Comparison of ENCODE assay signal across 25 cellular contexts in genomic region chr11:100748153-100748552, GRCh38.
DNase-seq lines count a peak whose midpoint lies in the region; ATAC-seq and TF ChIP-seq lines count a peak whose summit lies in the region.
"Had no signal": no experiment of that assay in that cellular context is flagged by ENCODE, and none has a peak within 500 bp of the region (broad histone marks: within the 10 kb centered on the region; RNA-seq: fewer than 3 reads in every experiment).

No MANE protein-coding gene starts in this region.

- ATAC-seq in WTC11 (no peak), HG02610 (IDR thresholded peaks at IDR 0.05; ENCODE audit: unreplicated experiment) (no peak)
- ATAC-seq: K562, T-cell had no signal

- no peak overlapping the region for H3T11ph ChIP-seq in H9 (ENCODE audit: low read length)

- no peak for TF ChIP-seq RAD21 in SK-N-SH (IDR thresholded peaks at IDR 0.05; ENCODE audit: low read length)

- no peak overlapping the region for H3K23ac ChIP-seq in H9 (ENCODE audit: insufficient read length, low read depth, low read length)

- H4K5ac ChIP-seq in H9 (ENCODE audit: insufficient read length, low read depth, low read length): no peak overlapping the region

- no peak for DNase-seq in H9
- peak; percentile 20 for DNase-seq in NCI-H524 treated with DMSO at 0.1 percent for 48 hours (lab: John Stamatoyannopoulos, UW)
- no peak for DNase-seq in WTC11 (ENCODE audit: low spot score)
- DNase-seq in SK-N-SH: no peak
- no peak for DNase-seq in esophagus squamous epithelium (lab: John Stamatoyannopoulos, UW)
- no peak for DNase-seq in mucosa of gallbladder (ENCODE audit: low spot score)
- DNase-seq: AML-193; C1 segment of cervical spinal cord; CD4-positive, alpha-beta memory T cell; COR-L47; GM23248; HCEC 1CT; Kasumi-1; MV-4-11; NCI-H1105 treated with DMSO at 0.1 percent for 48 hours; NCI-H2029 treated with DMSO at 0.1 percent for 48 hours; NCI-H446 treated with DMSO at 0.1 percent for 48 hours; NCI-H774; Right ventricle myocardium superior; RPMI8226; T-cell had no signal

- intact Hi-C loops in esophagus squamous epithelium (cut with DNase I): no loop called here

- WGBS in H9 (ENCODE audit: extremely low coverage, insufficient read length, low lambda C conversion rate): no CpG with 5 or more reads among the region's 4 CpGs
- 15% methylated on average over 4 of the region's 4 CpGs for WGBS in SK-N-SH (ENCODE audit: low lambda C conversion rate)
- WGBS in esophagus squamous epithelium, 2 donors: 34 to 36% methylated on average over 4 of the region's 4 CpGs

- no peaks in the 10 kb centered on the region for H3K27me3 ChIP-seq in H9 (ENCODE audit: insufficient read depth, low read length)
- H3K27me3 ChIP-seq in iPS-20b (ENCODE audit: insufficient read depth, low read length): no peaks in the 10 kb centered on the region
- no peaks in the 10 kb centered on the region for H3K27me3 ChIP-seq in SK-N-SH (ENCODE audit: insufficient read depth)
- no peaks in the 10 kb centered on the region for H3K27me3 ChIP-seq in esophagus squamous epithelium
- H3K27me3 ChIP-seq: SJSA1 had no signal

- no peak for TF ChIP-seq EP300 in SK-N-SH (IDR thresholded peaks at IDR 0.05; ENCODE audit: borderline replicate concordance in 1 of 2, low read depth in 1 of 2, low read length in 1 of 2)

- no peaks in the 10 kb centered on the region for H3K9me2 ChIP-seq in SK-N-SH

- no peak overlapping the region for H3K56ac ChIP-seq in H9 (ENCODE audit: insufficient read length, low read depth, low read length)

- H2BK120ac ChIP-seq in H9 (ENCODE audit: low read depth, low read length, poor library complexity, severe bottlenecking): no peak overlapping the region

- H3K4me1 Mint-ChIP-seq in H9: peaks cover 77 to 80% of the 10 kb centered on the region in 2 experiments
- peaks cover 58% of the 10 kb centered on the region for H3K4me1 Mint-ChIP-seq in WTC11
- H3K4me1 Mint-ChIP-seq: CD4-positive, alpha-beta memory T cell; T-cell had no signal

- H2AFZ ChIP-seq in H9 (ENCODE audit: low read length) (no peak overlapping the region), SK-N-SH (ENCODE audit: low read depth) (no peak overlapping the region)
- H2AFZ ChIP-seq: GM23248 had no signal

- H3K9me3 Mint-ChIP-seq in H9 (peaks cover 13 to 18% of the 10 kb centered on the region in 2 experiments), WTC11 (peaks cover 20% of the 10 kb centered on the region)

- H3K79me2 ChIP-seq in H9 (ENCODE audit: insufficient read depth, low read length) (no peaks in the 10 kb centered on the region; the same call in 1 of the 2 replicates), SK-N-SH (ENCODE audit: insufficient read depth) (no peaks in the 10 kb centered on the region)

- TF ChIP-seq POLR2A in esophagus squamous epithelium (IDR thresholded peaks at IDR 0.05): no peak

- no peaks in the 10 kb centered on the region for H3K23me2 ChIP-seq in H9 (ENCODE audit: insufficient read length, low read depth, low read length, poor library complexity, severe bottlenecking)

- no peak overlapping the region for H2BK12ac ChIP-seq in H9 (ENCODE audit: insufficient read length, low read depth, low read length)

- no peaks in the 10 kb centered on the region; the same call in 1 of the 2 replicates for H3K36me3 ChIP-seq in iPS-20b (ENCODE audit: insufficient read depth, low read depth, low read length)
- no peaks in the 10 kb centered on the region for H3K36me3 ChIP-seq in SK-N-SH (replicated peaks in 1 of 2; ENCODE audit: control insufficient read depth in 1 of 2, insufficient read depth in 2 of 2, low read length in 1 of 2)
- H3K36me3 ChIP-seq in esophagus squamous epithelium: peaks cover 0 to 9% (median 0%) of the 10 kb centered on the region in 3 donors
- H3K36me3 ChIP-seq: SJSA1 had no signal

- no peak overlapping the region for H3K14ac ChIP-seq in H9 (ENCODE audit: insufficient read depth, low read length)

- H3K4me1 ChIP-seq in H9 (ENCODE audit: insufficient read depth, low read length): peaks cover 3% of the 10 kb centered on the region; the same call in 1 of the 2 replicates
- H3K4me1 ChIP-seq in iPS-20b (ENCODE audit: insufficient read depth, low read length): peaks cover 33% of the 10 kb centered on the region
- H3K4me1 ChIP-seq in SK-N-SH (ENCODE audit: control insufficient read depth in 1 of 2, insufficient read depth in 2 of 2, low read depth in 1 of 2, low read length in 1 of 2): no peaks in the 10 kb centered on the region
- H3K4me1 ChIP-seq in esophagus squamous epithelium: peaks cover 0 to 26% (median 0%) of the 10 kb centered on the region in 3 donors

- peaks cover 23 to 33% (median 24%) of the 10 kb centered on the region in 3 experiments for H3K36me3 Mint-ChIP-seq in H9 (ENCODE audit: insufficient read depth in 1 of 3, low read depth in 3 of 3)
- H3K36me3 Mint-ChIP-seq in WTC11: peaks cover 20% of the 10 kb centered on the region

- no peak overlapping the region for H3K4me3 ChIP-seq in iPS-20b (ENCODE audit: low read length)
- no peak overlapping the region for H3K4me3 ChIP-seq in SK-N-SH (ENCODE audit: low read depth in 2 of 2, low read length in 1 of 2)
- no peak overlapping the region for H3K4me3 ChIP-seq in esophagus squamous epithelium
- H3K4me3 ChIP-seq: GM23248, K562, SJSA1 had no signal

- no peak overlapping the region for H4K8ac ChIP-seq in H9 (replicated peaks; ENCODE audit: insufficient read length, low read depth, low read length)

- no peaks in the 10 kb centered on the region for H3K27me3 Mint-ChIP-seq in H9 (ENCODE audit: low read depth)
- H3K27me3 Mint-ChIP-seq in WTC11 (ENCODE audit: low read depth): peaks cover 6% of the 10 kb centered on the region
- H3K27me3 Mint-ChIP-seq: CD4-positive, alpha-beta memory T cell; T-cell had no signal

- POLR2A ChIA-PET in WTC11 (lab: Charles Lee) (no interaction called here), SK-N-SH (lab: Yijun Ruan, JAX) (no interaction called here)

- H2BK5ac ChIP-seq in H9 (ENCODE audit: insufficient read length, low read length): no peak overlapping the region

- no peak overlapping the region for H3K18ac ChIP-seq in H9 (ENCODE audit: insufficient read length, low read depth, low read length)

- H4K91ac ChIP-seq in H9 (ENCODE audit: insufficient read length, low read depth, low read length): no peak overlapping the region

- H2BK15ac ChIP-seq in H9 (ENCODE audit: low read depth, low read length): no peak overlapping the region

- no peak overlapping the region for H3K4ac ChIP-seq in H9 (ENCODE audit: low read depth, low read length)

- H4K20me1 ChIP-seq in H9 (ENCODE audit: control insufficient read depth, insufficient read depth, insufficient read length) (no peaks in the 10 kb centered on the region), SK-N-SH (ENCODE audit: insufficient read depth) (no peaks in the 10 kb centered on the region)

- no peak for TF ChIP-seq CTCF in H9 (conservative IDR thresholded peaks at IDR 0.05)
- no peak for TF ChIP-seq CTCF in WTC11 (IDR thresholded peaks at IDR 0.05)
- no peak for TF ChIP-seq CTCF in SK-N-SH (IDR thresholded peaks at IDR 0.05)
- TF ChIP-seq CTCF in esophagus squamous epithelium (IDR thresholded peaks at IDR 0.05): no peak

- no peaks in the 10 kb centered on the region for H3K79me1 ChIP-seq in H9 (ENCODE audit: insufficient read depth, low read depth, low read length, poor library complexity, severe bottlenecking)

- H3K9ac ChIP-seq in H9 (ENCODE audit: extremely low read depth, insufficient read length, low read length) (no peak overlapping the region), iPS-20b (ENCODE audit: low read depth, low read length) (0 out of 2 replicates have a peak overlapping the region, but pooled peaks have one; percentile 8), SK-N-SH (no peak overlapping the region)
- H3K9ac ChIP-seq: GM23248 had no signal

- no peak overlapping the region for H2AK5ac ChIP-seq in H9 (ENCODE audit: insufficient read length, low read length)

- H3K27ac ChIP-seq in H9 (ENCODE audit: insufficient read length, low read depth, low read length): no peak overlapping the region
- H3K27ac ChIP-seq in iPS-20b (ENCODE audit: low read length): no peak overlapping the region
- no peak overlapping the region for H3K27ac ChIP-seq in SK-N-SH (ENCODE audit: low read depth in 2 of 2, low read length in 1 of 2)
- H3K27ac ChIP-seq in esophagus squamous epithelium: no peak overlapping the region
- H3K27ac ChIP-seq: GM23248, SJSA1 had no signal

- H3K4me2 ChIP-seq in H9 (ENCODE audit: insufficient read depth, insufficient read length, low read length) (no peak overlapping the region), SK-N-SH (no peak overlapping the region)

- no peak overlapping the region; a peak in 1 of 5 replicates for H3K4me3 Mint-ChIP-seq in H9
- H3K4me3 Mint-ChIP-seq in WTC11: no peak overlapping the region
- H3K4me3 Mint-ChIP-seq: CD4-positive, alpha-beta memory T cell; T-cell had no signal

- H3K27ac Mint-ChIP-seq in H9 (peak overlapping the region; percentile 66 to 98 (median 94); a peak in 5 of 7 replicates), WTC11 (peak overlapping the region; percentile 18; the same call in 1 of the 2 replicates)
- H3K27ac Mint-ChIP-seq: CD4-positive, alpha-beta memory T cell; T-cell had no signal

- no peaks in the 10 kb centered on the region for H3F3A ChIP-seq in SK-N-SH (replicated peaks; ENCODE audit: insufficient read depth)

- H3K9me3 ChIP-seq in H9 (ENCODE audit: control insufficient read depth, low read depth, low read length) (peaks cover 10% of the 10 kb centered on the region), iPS-20b (ENCODE audit: insufficient read depth, low read depth, low read length) (no peaks in the 10 kb centered on the region), SK-N-SH (no peaks in the 10 kb centered on the region), esophagus squamous epithelium (peaks cover 0 to 17% (median 15%) of the 10 kb centered on the region in 3 donors)
- H3K9me3 ChIP-seq: SJSA1 had no signal

- CTCF ChIA-PET in WTC11 (lab: Charles Lee): no interaction called here
- CTCF ChIA-PET in SK-N-SH (lab: Yijun Ruan, JAX): no interaction called here

- no peak overlapping the region for H2BK20ac ChIP-seq in H9 (ENCODE audit: low read depth, low read length, poor library complexity, severe bottlenecking)

TF ChIP-seq in WTC11, 78 proteins besides CTCF, POLR2A, EP300 and RAD21 (continues in another document):
- TF ChIP-seq GRHL2 (CRISPR knock-in tag; IDR thresholded peaks at IDR 0.05; ENCODE audit: insufficient replicate concordance, severe bottlenecking): no peak

TF ChIP-seq in SK-N-SH, 30 proteins besides CTCF, POLR2A, EP300 and RAD21 (continues in another document):
- TF ChIP-seq RXRA (IDR thresholded peaks at IDR 0.05; ENCODE audit: borderline replicate concordance, low read depth) (no peak), ELF1 (IDR thresholded peaks at IDR 0.05) (no peak), SMC3 (IDR thresholded peaks at IDR 0.05; ENCODE audit: low read depth, low read length) (no peak), MEF2A (IDR thresholded peaks at IDR 0.05; ENCODE audit: borderline replicate concordance, low read depth) (no peak), GATA2 (CRISPR knock-in tag; IDR thresholded peaks at IDR 0.05) (no peak)
